ENCODE assay signal across 15 cellular contexts in genomic region chr7:37531225-37531624, GRCh38.
A peak's percentile ranks its signal among the peaks of the same experiment; 100 is the strongest.
DNase-seq lines count a peak whose midpoint lies in the region; ATAC-seq and TF ChIP-seq lines count a peak whose summit lies in the region.
"Had no signal": no experiment of that assay in that cellular context is flagged by ENCODE, and none has a peak within 500 bp of the region (broad histone marks: within the 10 kb centered on the region; RNA-seq: fewer than 3 reads in every experiment).

No MANE protein-coding gene starts in this region.

- ATAC-seq in heart right ventricle (peak in 7 of 8 donors; percentile 31 to 82 (median 57)), Right ventricle myocardium superior (ENCODE audit: poor library complexity) (no peak)
- ATAC-seq: CD8-positive, alpha-beta T cell; SK-N-SH treated with all-trans-retinoic acid at 6 μM for 48 hours had no signal

- TF ChIP-seq CTCF in heart right ventricle (IDR thresholded peaks at IDR 0.05) = no peak
- TF ChIP-seq CTCF in spleen (IDR thresholded peaks at IDR 0.05 in 8 of 11, conservative IDR thresholded peaks at IDR 0.05 in 3 of 11) = no peak
- no peak for TF ChIP-seq CTCF in type B pancreatic cell (conservative IDR thresholded peaks at IDR 0.05)

- H3K27ac ChIP-seq in heart right ventricle (peak overlapping the region in 3 of 10 donors; percentile 1 to 46 (median 43)), spleen (peak overlapping the region in 7 of 8 donors; percentile 56 to 80 (median 75))

- H3K27ac Mint-ChIP-seq in type B pancreatic cell = no peak overlapping the region
- H3K27ac Mint-ChIP-seq: CD8-positive, alpha-beta T cell had no signal

- 47 to 53% methylated on average over 6 of the region's 6 CpGs for WGBS in heart right ventricle, 2 donors
- WGBS in spleen, 5 donors = 18 to 31% (median 22%) methylated on average over 6 of the region's 6 CpGs

- TF ChIP-seq POLR2A in spleen (IDR thresholded peaks at IDR 0.05) = no peak

- peaks cover 8% of the 10 kb centered on the region for H3K4me1 Mint-ChIP-seq in type B pancreatic cell (ENCODE audit: unreplicated experiment)

- H3K27me3 ChIP-seq in heart right ventricle = no peaks in the 10 kb centered on the region
- no peaks in the 10 kb centered on the region for H3K27me3 ChIP-seq in spleen (replicated peaks in 1 of 7)

- H3K9me3 ChIP-seq in heart right ventricle (no peaks in the 10 kb centered on the region), spleen (no peaks in the 10 kb centered on the region)

- DNase-seq in heart right ventricle (no peak), Right ventricle myocardium superior (no peak), NCI-H524 treated with DMSO at 0.1 percent for 48 hours (lab: John Stamatoyannopoulos, UW) (peak; percentile 13), dermis microvascular lymphatic vessel endothelial cell (ENCODE audit: low read depth in 2 of 2) (peak; percentile 28 to 90), spleen (no peak), NCI-H2107 treated with DMSO at 0.1 percent for 48 hours (lab: John Stamatoyannopoulos, UW; ENCODE audit: unreplicated experiment) (no peak), type B pancreatic cell (ENCODE audit: extremely low spot score, unreplicated experiment) (no peak), NCI-H69 (lab: John Stamatoyannopoulos, UW) (no peak)
- DNase-seq: 8988T; CD8-positive, alpha-beta T cell; NCI-H1417 treated with DMSO at 0.1 percent for 48 hours; NCI-H1930; NCI-H510A; SHP77 had no signal

- H3K4me1 ChIP-seq in heart right ventricle (peaks cover 0 to 4% (median 0%) of the 10 kb centered on the region in 9 donors), spleen (no peaks in the 10 kb centered on the region)

- H3K9me3 Mint-ChIP-seq in type B pancreatic cell = peaks cover 5% of the 10 kb centered on the region
- H3K9me3 Mint-ChIP-seq: CD8-positive, alpha-beta T cell had no signal

- H3K36me3 ChIP-seq in heart right ventricle (no peaks in the 10 kb centered on the region), spleen (no peaks in the 10 kb centered on the region)

- no peak overlapping the region for H3K4me3 Mint-ChIP-seq in type B pancreatic cell
- H3K4me3 Mint-ChIP-seq: CD8-positive, alpha-beta T cell had no signal

- H3K4me3 ChIP-seq in heart right ventricle (no peak overlapping the region), spleen (no peak overlapping the region)

- H3K36me3 Mint-ChIP-seq in type B pancreatic cell = no peaks in the 10 kb centered on the region
- H3K36me3 Mint-ChIP-seq: CD8-positive, alpha-beta T cell had no signal

- intact Hi-C loops in heart right ventricle (cut with DNase I) = no loop called here
- intact Hi-C loops in Right ventricle myocardium superior (cut with DNase I) = no loop called here
- intact Hi-C loops in spleen (cut with DNase I; ENCODE audit: low total_unique reads) = no loop called here

- peaks cover 3% of the 10 kb centered on the region for H3K27me3 Mint-ChIP-seq in type B pancreatic cell

Comparison
In these comparisons a context has a peak if more than half of its experiments do, and no peak if none do; other contexts are left out.
1. DNase-seq: peak in NCI-H524 treated with DMSO at 0.1 percent for 48 hours (single experiment) and dermis microvascular lymphatic vessel endothelial cell (2 of 2); none in heart right ventricle (0 of 2), Right ventricle myocardium superior (single experiment), spleen (single experiment), NCI-H2107 treated with DMSO at 0.1 percent for 48 hours (single experiment), type B pancreatic cell (single experiment) and NCI-H69 (single experiment).